In genomic region chr17:82860606-82861392, GRCh38 we compare ENCODE assay signal across 11 cellular contexts. TPM values are rescaled to one million over a fixed set of nuclear protein-coding genes. Genes with fewer than 3 reads are reported as not detected.
DNase-seq lines count a peak whose midpoint lies in the region; ATAC-seq and TF ChIP-seq lines count a peak whose summit lies in the region.
"Had no signal": no experiment of that assay in that cellular context is flagged by ENCODE, and none has a peak within 500 bp of the region (broad histone marks: within the 10 kb centered on the region; RNA-seq: fewer than 3 reads in every experiment).

No MANE protein-coding gene starts in this region.

- peaks cover 78% of the 10 kb centered on the region for H3K4me1 ChIP-seq in Loucy (ENCODE audit: insufficient read depth, low read length, poor library complexity, severe bottlenecking)
- peaks cover 31% of the 10 kb centered on the region for H3K4me1 ChIP-seq in PC-3 (ENCODE audit: insufficient read depth, low read length)

- ATAC-seq in PC-3 (no peak), GM21367 (IDR thresholded peaks at IDR 0.05; ENCODE audit: unreplicated experiment) (no peak), GM21576 (IDR thresholded peaks at IDR 0.05; ENCODE audit: unreplicated experiment) (no peak)

- H3K9ac ChIP-seq in Loucy (ENCODE audit: low read depth, low read length, poor library complexity, severe bottlenecking) (peak overlapping the region; percentile 92), PC-3 (ENCODE audit: low read length) (no peak overlapping the region)

- H3K4me3 Mint-ChIP-seq in dendritic cell treated with granulocyte-macrophage colony-stimulating factor and Interleukin-4, amounts not matched to agents 40 ng/mL and 50 ng/mL, for 4 days = peak overlapping the region; percentile 73

- H3K79me2 ChIP-seq in Loucy (ENCODE audit: insufficient read depth, low read length) = peaks cover 69% of the 10 kb centered on the region
- H3K79me2 ChIP-seq in PC-3 (ENCODE audit: low read length) = peaks cover 12% of the 10 kb centered on the region; the same call in 1 of the 2 replicates

- H3K9me2 ChIP-seq in Loucy (replicated peaks; ENCODE audit: low read depth, low read length) (no peaks in the 10 kb centered on the region), PC-3 (replicated peaks; ENCODE audit: low read length) (no peaks in the 10 kb centered on the region)

- POLR2A ChIA-PET in PC-3 (lab: Charles Lee; ENCODE audit: unreplicated experiment) = no interaction called here

- H3K27ac Mint-ChIP-seq in dendritic cell treated with granulocyte-macrophage colony-stimulating factor and Interleukin-4, amounts not matched to agents 40 ng/mL and 50 ng/mL, for 4 days = peak overlapping the region; percentile 94

- peaks cover 39% of the 10 kb centered on the region for H3K4me1 Mint-ChIP-seq in dendritic cell treated with granulocyte-macrophage colony-stimulating factor and Interleukin-4, amounts not matched to agents 40 ng/mL and 50 ng/mL, for 4 days (ENCODE audit: low read depth)

- H3K36me3 ChIP-seq in Loucy (ENCODE audit: insufficient read depth, low read length) = peaks cover 5% of the 10 kb centered on the region; the same call in 1 of the 2 replicates
- no peaks in the 10 kb centered on the region for H3K36me3 ChIP-seq in PC-3 (ENCODE audit: low read depth, low read length)
- H3K36me3 ChIP-seq: pancreas had no signal

- no peak overlapping the region for H3K27ac ChIP-seq in PC-3 (ENCODE audit: low read length)

- H3K4me3 ChIP-seq in GM08714 (ENCODE audit: low read length) = peak overlapping the region; percentile 52; the same call in 1 of the 2 replicates
- H3K4me3 ChIP-seq in Loucy (ENCODE audit: low read length, poor library complexity, severe bottlenecking) = peak overlapping the region; percentile 73
- no peak overlapping the region for H3K4me3 ChIP-seq in PC-3 (ENCODE audit: low read length)
- H3K4me3 ChIP-seq: pancreas had no signal

- H3K27me3 ChIP-seq in Loucy (ENCODE audit: insufficient read depth, low read length, poor library complexity, severe bottlenecking) = no peaks in the 10 kb centered on the region
- no peaks in the 10 kb centered on the region for H3K27me3 ChIP-seq in PC-3 (ENCODE audit: low read length)
- H3K27me3 ChIP-seq: pancreas had no signal

- TF ChIP-seq CTCF in Loucy (conservative IDR thresholded peaks at IDR 0.05; ENCODE audit: low read length) (no peak), PC-3 (conservative IDR thresholded peaks at IDR 0.05; ENCODE audit: low read depth, low read length) (no peak)

- peaks cover 17% of the 10 kb centered on the region for H3F3A ChIP-seq in Loucy (ENCODE audit: low read depth)
- H3F3A ChIP-seq in PC-3 (ENCODE audit: low read length, unreplicated experiment) = no peaks in the 10 kb centered on the region

- H4K20me1 ChIP-seq in Loucy (ENCODE audit: insufficient read depth, low read length, poor library complexity, severe bottlenecking) (peaks cover 14% of the 10 kb centered on the region), PC-3 (ENCODE audit: low read length) (no peaks in the 10 kb centered on the region)

- CTCF ChIA-PET in PC-3 (lab: Charles Lee) = no interaction called here

- no TSS peak for BruUV-seq in PC-3 (replicated peaks; lab: Mats Ljungman, UMichigan)

- H2AFZ ChIP-seq in Loucy (ENCODE audit: low read length) (no peak overlapping the region), PC-3 (ENCODE audit: low read length) (no peak overlapping the region)

- peak; percentile 72 for DNase-seq in posterior vena cava (ENCODE audit: low spot score)
- no peak for DNase-seq in PC-3
- DNase-seq: MM.1S had no signal

- peak overlapping the region; percentile 82 for H3K4me2 ChIP-seq in Loucy (ENCODE audit: low read depth, low read length, poor library complexity, severe bottlenecking)
- H3K4me2 ChIP-seq in PC-3 (ENCODE audit: low read length) = no peak overlapping the region

- intact Hi-C loops in dendritic cell treated with granulocyte-macrophage colony-stimulating factor and Interleukin-4, amounts not matched to agents 40 ng/mL and 50 ng/mL, for 4 days (cut with micrococcal nuclease) = no loop called here
- intact Hi-C loops in posterior vena cava (cut with DNase I) = no loop called here
- intact Hi-C loops in PC-3 (cut with micrococcal nuclease) = no loop called here

- H3K36me3 Mint-ChIP-seq in dendritic cell treated with granulocyte-macrophage colony-stimulating factor and Interleukin-4, amounts not matched to agents 40 ng/mL and 50 ng/mL, for 4 days (ENCODE audit: low read depth) = no peaks in the 10 kb centered on the region

- no peaks in the 10 kb centered on the region for H3K9me3 Mint-ChIP-seq in dendritic cell treated with granulocyte-macrophage colony-stimulating factor and Interleukin-4, amounts not matched to agents 40 ng/mL and 50 ng/mL, for 4 days

- H3K9me3 ChIP-seq in Loucy (ENCODE audit: insufficient read depth, low read depth, low read length) (no peaks in the 10 kb centered on the region), PC-3 (ENCODE audit: low read length) (no peaks in the 10 kb centered on the region)
- H3K9me3 ChIP-seq: pancreas had no signal

- H3K27me3 Mint-ChIP-seq in dendritic cell treated with granulocyte-macrophage colony-stimulating factor and Interleukin-4, amounts not matched to agents 40 ng/mL and 50 ng/mL, for 4 days = no peaks in the 10 kb centered on the region

RNA-seq across cellular contexts. Expression of gene ZNF750, which starts 21.0 kb away (rescaled TPM):
- total RNA-seq in posterior vena cava = not detected
- total RNA-seq in PC-3 (2014; rRNA removed) = not detected in 2 replicates
- total RNA-seq: Daoy, H4, pancreas had no signal
